ENCODE assay signal across 27 cellular contexts in genomic region chr12:48739618-48740269, GRCh38. TPM values are rescaled to one million over a fixed set of nuclear protein-coding genes. Genes with fewer than 3 reads are reported as not detected.
"Had no signal": no experiment of that assay in that cellular context is flagged by ENCODE, and none has a peak within 500 bp of the region (broad histone marks: within the 10 kb centered on the region; RNA-seq: fewer than 3 reads in every experiment).

No MANE protein-coding gene starts in this region.

- H3K4me1 ChIP-seq: left lung, lower lobe of right lung, pancreas, prostate gland, sigmoid colon, spleen, tibial nerve, uterus had no signal

- H3K36me3 ChIP-seq: left lung, lower lobe of right lung, pancreas, prostate gland, sigmoid colon, spleen, tibial nerve, uterus had no signal

- H3K27me3 ChIP-seq: pancreas, uterus had no signal

- H3K27ac ChIP-seq: left lung, lower lobe of right lung, pancreas, prostate gland, sigmoid colon, spleen, tibial nerve, uterus had no signal

- H3K4me3 ChIP-seq: left lung, lower lobe of right lung, pancreas, prostate gland, sigmoid colon, spleen, tibial nerve, uterus had no signal

- DNase-seq: hypothalamus; immature natural killer cell; kidney; left colon; left lung; lower lobe of right lung; mammary epithelial cell; mesenchymal stem cell; naive thymus-derived CD8-positive, alpha-beta T cell; nucleus accumbens; pancreas; posterior cingulate gyrus; retina; right cardiac atrium; sigmoid colon; small intestine; spleen; stimulated activated CD4-positive, alpha-beta T cell treated with anti-CD3 and anti-CD28 coated beads, Interleukin-4, amount 100 ng/mL, for 4 hours; stimulated activated CD8-positive, alpha-beta memory T cell treated with anti-CD3 and anti-CD28 coated beads, Interleukin-4, amount 100 ng/mL, for 48 hours; stimulated activated naive CD4-positive, alpha-beta T cell treated with Interleukin-2 at 50 U/mL for 16 hours; stimulated activated naive CD8-positive, alpha-beta T cell treated with anti-CD3 and anti-CD28 coated beads, Interleukin-15, amount 100 ng/mL, for 72 hours; substantia nigra; uterus had no signal

- H3K9me3 ChIP-seq: left lung, lower lobe of right lung, pancreas, prostate gland, sigmoid colon, spleen, tibial nerve, uterus had no signal

- FAIRE-seq: islet of Langerhans, kidney, pancreas, small intestine had no signal

- ATAC-seq: left colon; left lung; lower lobe of right lung; naive thymus-derived CD8-positive, alpha-beta T cell; pancreas; right cardiac atrium; stimulated activated memory B cell treated with anti-CD40 and anti-IgM and Interleukin-4, amounts not matched to agents 10 μg/mL and 1 μg/mL and 100 μg/mL, for 72 hours; stimulated activated naive CD8-positive, alpha-beta T cell treated with anti-CD3 and anti-CD28 coated beads, Interleukin-15, amount 100 ng/mL, for 72 hours had no signal

RNA-seq across cellular contexts. Expression of gene ADCY6, which starts 49.1 kb away (rescaled TPM):
- total RNA-seq: naive thymus-derived CD8-positive, alpha-beta T cell had no signal
- polyA plus RNA-seq: immature natural killer cell; naive thymus-derived CD8-positive, alpha-beta T cell had no signal
